Comparison of ENCODE assay signal across 1 cellular context in the genomic region with DNA sequence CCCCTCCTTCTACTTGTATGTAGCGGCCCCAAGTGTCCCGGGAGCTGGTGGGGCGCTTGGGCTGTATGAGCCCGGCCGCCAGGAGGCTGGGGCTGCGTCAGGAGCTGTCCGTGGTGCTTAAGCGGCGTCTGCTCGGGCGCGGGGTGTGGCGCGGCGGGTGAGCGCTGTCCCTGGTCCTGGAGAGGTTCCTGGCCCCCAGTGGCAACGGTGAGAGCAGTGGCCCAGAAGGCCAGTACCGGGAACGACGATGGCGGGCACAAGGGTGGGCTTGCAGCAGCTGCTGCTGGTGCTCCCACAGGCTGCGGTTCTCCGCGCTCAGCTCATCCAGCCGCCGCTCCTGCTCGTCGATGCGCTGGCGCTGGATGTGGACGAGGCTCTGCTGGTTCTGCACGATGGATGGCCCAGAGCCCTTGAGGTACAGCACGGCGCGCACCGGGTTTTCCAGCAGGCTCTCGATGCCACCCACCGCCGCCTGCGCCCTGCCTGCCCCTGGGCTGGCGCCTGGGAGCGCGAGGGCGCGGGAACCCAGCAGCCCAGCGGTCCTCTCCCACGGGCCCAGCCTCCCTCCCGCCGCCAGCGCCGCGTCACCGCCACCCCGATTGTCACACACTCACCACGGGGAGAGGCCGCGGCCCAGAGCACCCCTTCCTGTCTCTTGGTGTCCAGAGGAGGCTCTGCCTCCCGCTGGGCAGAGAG.
TF ChIP-seq lines count a peak whose summit lies in the region.

No MANE protein-coding gene starts in this region.

TF ChIP-seq in HepG2, 621 proteins besides CTCF, POLR2A, EP300 and RAD21 (continued from another document and continues in another):
- TF ChIP-seq, protein P1, sequence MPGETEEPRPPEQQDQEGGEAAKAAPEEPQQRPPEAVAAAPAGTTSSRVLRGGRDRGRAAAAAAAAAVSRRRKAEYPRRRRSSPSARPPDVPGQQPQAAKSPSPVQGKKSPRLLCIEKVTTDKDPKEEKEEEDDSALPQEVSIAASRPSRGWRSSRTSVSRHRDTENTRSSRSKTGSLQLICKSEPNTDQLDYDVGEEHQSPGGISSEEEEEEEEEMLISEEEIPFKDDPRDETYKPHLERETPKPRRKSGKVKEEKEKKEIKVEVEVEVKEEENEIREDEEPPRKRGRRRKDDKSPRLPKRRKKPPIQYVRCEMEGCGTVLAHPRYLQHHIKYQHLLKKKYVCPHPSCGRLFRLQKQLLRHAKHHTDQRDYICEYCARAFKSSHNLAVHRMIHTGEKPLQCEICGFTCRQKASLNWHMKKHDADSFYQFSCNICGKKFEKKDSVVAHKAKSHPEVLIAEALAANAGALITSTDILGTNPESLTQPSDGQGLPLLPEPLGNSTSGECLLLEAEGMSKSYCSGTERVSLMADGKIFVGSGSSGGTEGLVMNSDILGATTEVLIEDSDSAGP (CRISPR knock-in tag; IDR thresholded peaks at IDR 0.05; ENCODE audit: borderline replicate concordance), result peak; percentile 94
- TF ChIP-seq, protein P2, sequence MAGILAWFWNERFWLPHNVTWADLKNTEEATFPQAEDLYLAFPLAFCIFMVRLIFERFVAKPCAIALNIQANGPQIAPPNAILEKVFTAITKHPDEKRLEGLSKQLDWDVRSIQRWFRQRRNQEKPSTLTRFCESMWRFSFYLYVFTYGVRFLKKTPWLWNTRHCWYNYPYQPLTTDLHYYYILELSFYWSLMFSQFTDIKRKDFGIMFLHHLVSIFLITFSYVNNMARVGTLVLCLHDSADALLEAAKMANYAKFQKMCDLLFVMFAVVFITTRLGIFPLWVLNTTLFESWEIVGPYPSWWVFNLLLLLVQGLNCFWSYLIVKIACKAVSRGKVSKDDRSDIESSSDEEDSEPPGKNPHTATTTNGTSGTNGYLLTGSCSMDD (CRISPR knock-in tag; IDR thresholded peaks at IDR 0.05), result peak; percentile 99
- peak; percentile 98 for TF ChIP-seq NPAS2 (CRISPR knock-in tag; IDR thresholded peaks at IDR 0.05; ENCODE audit: borderline replicate concordance)
- peak; percentile 99 for TF ChIP-seq JDP2 (CRISPR knock-in tag; IDR thresholded peaks at IDR 0.05; ENCODE audit: borderline replicate concordance)
- no peak for TF ChIP-seq MBNL3 (CRISPR knock-in tag; conservative IDR thresholded peaks at IDR 0.05)
- TF ChIP-seq, protein P3, sequence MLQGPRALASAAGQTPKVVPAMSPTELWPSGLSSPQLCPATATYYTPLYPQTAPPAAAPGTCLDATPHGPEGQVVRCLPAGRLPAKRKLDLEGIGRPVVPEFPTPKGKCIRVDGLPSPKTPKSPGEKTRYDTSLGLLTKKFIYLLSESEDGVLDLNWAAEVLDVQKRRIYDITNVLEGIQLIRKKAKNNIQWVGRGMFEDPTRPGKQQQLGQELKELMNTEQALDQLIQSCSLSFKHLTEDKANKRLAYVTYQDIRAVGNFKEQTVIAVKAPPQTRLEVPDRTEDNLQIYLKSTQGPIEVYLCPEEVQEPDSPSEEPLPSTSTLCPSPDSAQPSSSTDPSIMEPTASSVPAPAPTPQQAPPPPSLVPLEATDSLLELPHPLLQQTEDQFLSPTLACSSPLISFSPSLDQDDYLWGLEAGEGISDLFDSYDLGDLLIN (CRISPR knock-in tag; IDR thresholded peaks at IDR 0.05; ENCODE audit: borderline replicate concordance), result peak; percentile 100; the same call in 1 of the 2 replicates
- peak; percentile 87 for TF ChIP-seq SOX5 (CRISPR knock-in tag; IDR thresholded peaks at IDR 0.05; ENCODE audit: borderline replicate concordance)
- TF ChIP-seq FOSL2 (CRISPR knock-in tag; IDR thresholded peaks at IDR 0.05), result peak; percentile 89
- peak; percentile 99 for TF ChIP-seq SAP130 (CRISPR knock-in tag; IDR thresholded peaks at IDR 0.05; ENCODE audit: low read depth)
- TF ChIP-seq, protein P4, sequence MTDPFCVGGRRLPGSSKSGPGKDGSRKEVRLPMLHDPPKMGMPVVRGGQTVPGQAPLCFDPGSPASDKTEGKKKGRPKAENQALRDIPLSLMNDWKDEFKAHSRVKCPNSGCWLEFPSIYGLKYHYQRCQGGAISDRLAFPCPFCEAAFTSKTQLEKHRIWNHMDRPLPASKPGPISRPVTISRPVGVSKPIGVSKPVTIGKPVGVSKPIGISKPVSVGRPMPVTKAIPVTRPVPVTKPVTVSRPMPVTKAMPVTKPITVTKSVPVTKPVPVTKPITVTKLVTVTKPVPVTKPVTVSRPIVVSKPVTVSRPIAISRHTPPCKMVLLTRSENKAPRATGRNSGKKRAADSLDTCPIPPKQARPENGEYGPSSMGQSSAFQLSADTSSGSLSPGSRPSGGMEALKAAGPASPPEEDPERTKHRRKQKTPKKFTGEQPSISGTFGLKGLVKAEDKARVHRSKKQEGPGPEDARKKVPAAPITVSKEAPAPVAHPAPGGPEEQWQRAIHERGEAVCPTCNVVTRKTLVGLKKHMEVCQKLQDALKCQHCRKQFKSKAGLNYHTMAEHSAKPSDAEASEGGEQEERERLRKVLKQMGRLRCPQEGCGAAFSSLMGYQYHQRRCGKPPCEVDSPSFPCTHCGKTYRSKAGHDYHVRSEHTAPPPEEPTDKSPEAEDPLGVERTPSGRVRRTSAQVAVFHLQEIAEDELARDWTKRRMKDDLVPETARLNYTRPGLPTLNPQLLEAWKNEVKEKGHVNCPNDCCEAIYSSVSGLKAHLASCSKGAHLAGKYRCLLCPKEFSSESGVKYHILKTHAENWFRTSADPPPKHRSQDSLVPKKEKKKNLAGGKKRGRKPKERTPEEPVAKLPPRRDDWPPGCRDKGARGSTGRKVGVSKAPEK (CRISPR knock-in tag; IDR thresholded peaks at IDR 0.05; ENCODE audit: borderline replicate concordance), result peak; percentile 88; the same call in 1 of the 2 replicates
- peak; percentile 100 for TF ChIP-seq ZNF781 (CRISPR knock-in tag; IDR thresholded peaks at IDR 0.05; ENCODE audit: borderline replicate concordance, not compliant biosample characterization)
- peak; percentile 75 for TF ChIP-seq RFX3 (CRISPR knock-in tag; IDR thresholded peaks at IDR 0.05)
- TF ChIP-seq SNAI1 (CRISPR knock-in tag; IDR thresholded peaks at IDR 0.05; ENCODE audit: borderline replicate concordance), result peak; percentile 100
- TF ChIP-seq ZNF552 (CRISPR knock-in tag; IDR thresholded peaks at IDR 0.05; ENCODE audit: borderline replicate concordance), result peak; percentile 100
- TF ChIP-seq, protein P5, sequence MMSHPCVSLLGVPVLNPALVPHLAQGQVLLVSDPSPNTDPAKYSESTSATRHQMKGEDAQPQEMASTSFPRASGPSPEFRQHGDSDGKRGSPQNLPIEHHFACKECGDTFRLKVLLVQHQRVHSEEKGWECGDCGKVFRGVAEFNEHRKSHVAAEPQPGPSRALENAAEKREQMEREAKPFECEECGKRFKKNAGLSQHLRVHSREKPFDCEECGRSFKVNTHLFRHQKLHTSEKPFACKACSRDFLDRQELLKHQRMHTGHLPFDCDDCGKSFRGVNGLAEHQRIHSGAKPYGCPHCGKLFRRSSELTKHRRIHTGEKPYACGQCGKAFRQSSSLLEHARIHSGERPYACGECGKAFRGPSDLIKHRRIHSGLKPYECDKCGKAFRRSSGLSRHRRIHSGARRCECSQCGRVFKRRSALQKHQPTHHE (CRISPR knock-in tag; IDR thresholded peaks at IDR 0.05; ENCODE audit: borderline replicate concordance), result peak; percentile 100
- no peak for TF ChIP-seq HNRNPLL (IDR thresholded peaks at IDR 0.05; ENCODE audit: low read depth, low read length, poor library complexity, severe bottlenecking)
- TF ChIP-seq HNRNPUL1 (IDR thresholded peaks at IDR 0.05; ENCODE audit: low read depth, low read length), result no peak
- TF ChIP-seq ZFP1 (CRISPR knock-in tag; IDR thresholded peaks at IDR 0.05), result peak; percentile 99
- TF ChIP-seq TBL1XR1 (IDR thresholded peaks at IDR 0.05; ENCODE audit: borderline replicate concordance, low read length, partially characterized antibody), result no peak
- TF ChIP-seq, protein P6, sequence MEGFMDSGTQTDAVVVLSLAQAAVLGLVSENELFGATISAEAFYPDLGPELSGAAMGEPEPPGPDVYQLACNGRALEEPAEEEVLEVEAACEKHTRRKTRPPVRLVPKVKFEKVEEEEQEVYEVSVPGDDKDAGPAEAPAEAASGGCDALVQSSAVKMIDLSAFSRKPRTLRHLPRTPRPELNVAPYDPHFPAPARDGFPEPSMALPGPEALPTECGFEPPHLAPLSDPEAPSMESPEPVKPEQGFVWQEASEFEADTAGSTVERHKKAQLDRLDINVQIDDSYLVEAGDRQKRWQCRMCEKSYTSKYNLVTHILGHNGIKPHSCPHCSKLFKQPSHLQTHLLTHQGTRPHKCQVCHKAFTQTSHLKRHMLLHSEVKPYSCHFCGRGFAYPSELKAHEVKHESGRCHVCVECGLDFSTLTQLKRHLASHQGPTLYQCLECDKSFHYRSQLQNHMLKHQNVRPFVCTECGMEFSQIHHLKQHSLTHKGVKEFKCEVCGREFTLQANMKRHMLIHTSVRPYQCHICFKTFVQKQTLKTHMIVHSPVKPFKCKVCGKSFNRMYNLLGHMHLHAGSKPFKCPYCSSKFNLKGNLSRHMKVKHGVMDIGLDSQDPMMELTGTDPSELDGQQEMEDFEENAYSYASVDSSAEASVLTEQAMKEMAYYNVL (CRISPR knock-in tag; IDR thresholded peaks at IDR 0.05; ENCODE audit: borderline replicate concordance), result peak; percentile 98
- TF ChIP-seq HHEX (CRISPR knock-in tag; IDR thresholded peaks at IDR 0.05), result peak; percentile 81
- TF ChIP-seq PRMT3 (CRISPR knock-in tag; IDR thresholded peaks at IDR 0.05; ENCODE audit: borderline replicate concordance, low read depth), result peak; percentile 100
- TF ChIP-seq, protein P7, sequence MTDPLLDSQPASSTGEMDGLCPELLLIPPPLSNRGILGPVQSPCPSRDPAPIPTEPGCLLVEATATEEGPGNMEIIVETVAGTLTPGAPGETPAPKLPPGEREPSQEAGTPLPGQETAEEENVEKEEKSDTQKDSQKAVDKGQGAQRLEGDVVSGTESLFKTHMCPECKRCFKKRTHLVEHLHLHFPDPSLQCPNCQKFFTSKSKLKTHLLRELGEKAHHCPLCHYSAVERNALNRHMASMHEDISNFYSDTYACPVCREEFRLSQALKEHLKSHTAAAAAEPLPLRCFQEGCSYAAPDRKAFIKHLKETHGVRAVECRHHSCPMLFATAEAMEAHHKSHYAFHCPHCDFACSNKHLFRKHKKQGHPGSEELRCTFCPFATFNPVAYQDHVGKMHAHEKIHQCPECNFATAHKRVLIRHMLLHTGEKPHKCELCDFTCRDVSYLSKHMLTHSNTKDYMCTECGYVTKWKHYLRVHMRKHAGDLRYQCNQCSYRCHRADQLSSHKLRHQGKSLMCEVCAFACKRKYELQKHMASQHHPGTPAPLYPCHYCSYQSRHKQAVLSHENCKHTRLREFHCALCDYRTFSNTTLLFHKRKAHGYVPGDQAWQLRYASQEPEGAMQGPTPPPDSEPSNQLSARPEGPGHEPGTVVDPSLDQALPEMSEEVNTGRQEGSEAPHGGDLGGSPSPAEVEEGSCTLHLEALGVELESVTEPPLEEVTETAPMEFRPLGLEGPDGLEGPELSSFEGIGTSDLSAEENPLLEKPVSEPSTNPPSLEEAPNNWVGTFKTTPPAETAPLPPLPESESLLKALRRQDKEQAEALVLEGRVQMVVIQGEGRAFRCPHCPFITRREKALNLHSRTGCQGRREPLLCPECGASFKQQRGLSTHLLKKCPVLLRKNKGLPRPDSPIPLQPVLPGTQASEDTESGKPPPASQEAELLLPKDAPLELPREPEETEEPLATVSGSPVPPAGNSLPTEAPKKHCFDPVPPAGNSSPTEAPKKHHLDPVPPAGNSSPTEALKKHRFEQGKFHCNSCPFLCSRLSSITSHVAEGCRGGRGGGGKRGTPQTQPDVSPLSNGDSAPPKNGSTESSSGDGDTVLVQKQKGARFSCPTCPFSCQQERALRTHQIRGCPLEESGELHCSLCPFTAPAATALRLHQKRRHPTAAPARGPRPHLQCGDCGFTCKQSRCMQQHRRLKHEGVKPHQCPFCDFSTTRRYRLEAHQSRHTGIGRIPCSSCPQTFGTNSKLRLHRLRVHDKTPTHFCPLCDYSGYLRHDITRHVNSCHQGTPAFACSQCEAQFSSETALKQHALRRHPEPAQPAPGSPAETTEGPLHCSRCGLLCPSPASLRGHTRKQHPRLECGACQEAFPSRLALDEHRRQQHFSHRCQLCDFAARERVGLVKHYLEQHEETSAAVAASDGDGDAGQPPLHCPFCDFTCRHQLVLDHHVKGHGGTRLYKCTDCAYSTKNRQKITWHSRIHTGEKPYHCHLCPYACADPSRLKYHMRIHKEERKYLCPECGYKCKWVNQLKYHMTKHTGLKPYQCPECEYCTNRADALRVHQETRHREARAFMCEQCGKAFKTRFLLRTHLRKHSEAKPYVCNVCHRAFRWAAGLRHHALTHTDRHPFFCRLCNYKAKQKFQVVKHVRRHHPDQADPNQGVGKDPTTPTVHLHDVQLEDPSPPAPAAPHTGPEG (CRISPR knock-in tag; IDR thresholded peaks at IDR 0.05), result peak; percentile 99
- TF ChIP-seq, protein P8, sequence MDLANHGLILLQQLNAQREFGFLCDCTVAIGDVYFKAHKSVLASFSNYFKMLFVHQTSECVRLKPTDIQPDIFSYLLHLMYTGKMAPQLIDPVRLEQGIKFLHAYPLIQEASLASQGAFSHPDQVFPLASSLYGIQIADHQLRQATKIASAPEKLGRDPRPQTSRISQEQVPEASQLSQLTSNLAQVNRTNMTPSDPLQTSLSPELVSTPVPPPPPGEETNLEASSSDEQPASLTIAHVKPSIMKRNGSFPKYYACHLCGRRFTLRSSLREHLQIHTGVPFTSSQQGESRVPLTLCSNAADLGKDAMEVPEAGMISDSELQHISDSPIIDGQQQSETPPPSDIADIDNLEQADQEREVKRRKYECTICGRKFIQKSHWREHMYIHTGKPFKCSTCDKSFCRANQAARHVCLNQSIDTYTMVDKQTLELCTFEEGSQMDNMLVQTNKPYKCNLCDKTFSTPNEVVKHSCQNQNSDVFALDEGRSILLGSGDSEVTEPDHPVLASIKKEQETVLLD (CRISPR knock-in tag; IDR thresholded peaks at IDR 0.05; ENCODE audit: low read depth), result peak; percentile 97
- TF ChIP-seq, protein P9, sequence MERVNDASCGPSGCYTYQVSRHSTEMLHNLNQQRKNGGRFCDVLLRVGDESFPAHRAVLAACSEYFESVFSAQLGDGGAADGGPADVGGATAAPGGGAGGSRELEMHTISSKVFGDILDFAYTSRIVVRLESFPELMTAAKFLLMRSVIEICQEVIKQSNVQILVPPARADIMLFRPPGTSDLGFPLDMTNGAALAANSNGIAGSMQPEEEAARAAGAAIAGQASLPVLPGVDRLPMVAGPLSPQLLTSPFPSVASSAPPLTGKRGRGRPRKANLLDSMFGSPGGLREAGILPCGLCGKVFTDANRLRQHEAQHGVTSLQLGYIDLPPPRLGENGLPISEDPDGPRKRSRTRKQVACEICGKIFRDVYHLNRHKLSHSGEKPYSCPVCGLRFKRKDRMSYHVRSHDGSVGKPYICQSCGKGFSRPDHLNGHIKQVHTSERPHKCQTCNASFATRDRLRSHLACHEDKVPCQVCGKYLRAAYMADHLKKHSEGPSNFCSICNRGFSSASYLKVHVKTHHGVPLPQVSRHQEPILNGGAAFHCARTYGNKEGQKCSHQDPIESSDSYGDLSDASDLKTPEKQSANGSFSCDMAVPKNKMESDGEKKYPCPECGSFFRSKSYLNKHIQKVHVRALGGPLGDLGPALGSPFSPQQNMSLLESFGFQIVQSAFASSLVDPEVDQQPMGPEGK (CRISPR knock-in tag; IDR thresholded peaks at IDR 0.05), result peak; percentile 94
- peak; percentile 100 for TF ChIP-seq JARID2 (CRISPR knock-in tag; IDR thresholded peaks at IDR 0.05; ENCODE audit: insufficient replicate concordance)
- TF ChIP-seq SIN3B (IDR thresholded peaks at IDR 0.05; ENCODE audit: low read length), result no peak
- TF ChIP-seq, protein P10, sequence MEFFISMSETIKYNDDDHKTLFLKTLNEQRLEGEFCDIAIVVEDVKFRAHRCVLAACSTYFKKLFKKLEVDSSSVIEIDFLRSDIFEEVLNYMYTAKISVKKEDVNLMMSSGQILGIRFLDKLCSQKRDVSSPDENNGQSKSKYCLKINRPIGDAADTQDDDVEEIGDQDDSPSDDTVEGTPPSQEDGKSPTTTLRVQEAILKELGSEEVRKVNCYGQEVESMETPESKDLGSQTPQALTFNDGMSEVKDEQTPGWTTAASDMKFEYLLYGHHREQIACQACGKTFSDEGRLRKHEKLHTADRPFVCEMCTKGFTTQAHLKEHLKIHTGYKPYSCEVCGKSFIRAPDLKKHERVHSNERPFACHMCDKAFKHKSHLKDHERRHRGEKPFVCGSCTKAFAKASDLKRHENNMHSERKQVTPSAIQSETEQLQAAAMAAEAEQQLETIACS (CRISPR knock-in tag; IDR thresholded peaks at IDR 0.05), result peak; percentile 77
- TF ChIP-seq CC2D1A (CRISPR knock-in tag; IDR thresholded peaks at IDR 0.05), result peak; percentile 99
- TF ChIP-seq ZNF557 (CRISPR knock-in tag; IDR thresholded peaks at IDR 0.05), result peak; percentile 100
